ENCODE assay signal across 8 cellular contexts in the genomic region with DNA sequence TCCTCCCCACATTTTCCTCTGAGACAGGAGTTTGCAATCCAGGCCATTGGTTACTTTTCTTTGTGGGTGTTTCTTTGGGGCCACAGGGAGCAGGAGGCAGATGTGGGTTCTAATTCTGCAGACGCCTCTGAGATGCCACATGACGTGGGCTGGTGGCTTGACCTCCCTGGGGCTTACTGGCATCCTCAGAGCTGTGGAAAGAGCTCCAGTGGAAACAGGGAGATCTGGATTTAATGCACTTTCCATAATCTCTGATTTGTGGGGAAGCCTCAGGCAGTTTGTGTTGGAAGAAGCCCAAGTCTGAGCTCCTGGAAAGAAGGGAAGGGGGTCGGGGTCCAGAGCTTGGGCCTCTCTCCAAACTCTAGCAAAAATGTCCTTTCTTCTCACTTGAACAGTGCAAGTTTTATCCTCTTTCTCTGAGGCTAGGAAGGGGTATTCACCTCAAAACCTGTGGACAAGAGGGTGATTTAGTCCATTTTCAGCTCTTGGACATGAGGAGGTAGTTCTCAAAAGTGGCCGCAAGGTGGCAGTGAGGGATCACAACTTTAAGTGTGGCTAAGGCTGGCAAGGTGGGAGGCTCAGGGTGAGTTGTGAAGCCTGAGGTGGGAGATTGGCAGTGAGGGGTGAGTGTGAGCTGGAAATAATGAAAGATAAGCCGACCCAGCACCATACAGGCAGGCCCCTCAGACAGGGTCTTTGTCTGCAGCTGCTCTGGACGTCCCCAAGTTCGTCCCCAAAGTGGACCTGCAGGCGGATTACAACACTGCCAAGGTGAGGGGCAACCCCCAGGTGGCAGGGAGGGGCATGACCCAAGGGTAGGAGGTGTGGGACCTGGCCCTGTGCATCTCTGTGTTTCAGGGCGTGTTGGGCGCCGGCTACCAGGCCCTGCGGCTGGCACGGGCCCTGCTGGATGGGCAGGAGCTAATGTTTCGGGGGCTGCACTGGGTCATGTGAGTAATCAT. TPM values are rescaled to one million over a fixed set of nuclear protein-coding genes. Genes with fewer than 3 reads are reported as not detected.
DNase-seq lines count a peak whose midpoint lies in the region; ATAC-seq and TF ChIP-seq lines count a peak whose summit lies in the region.

No MANE protein-coding gene starts in this region.

- peak overlapping the region; percentile 27 for H3K27ac Mint-ChIP-seq in activated T-cell treated with anti-CD3 and anti-CD28 coated beads, Interleukin-2, amount 50 U/mL, for 72 hours

- H3K36me3 ChIP-seq in neuronal stem cell (replicated peaks in 1 of 2; ENCODE audit: control insufficient read depth in 2 of 2, insufficient read depth in 2 of 2, low read length in 2 of 2) (no peaks in the 10 kb centered on the region), upper lobe of left lung (peaks cover 0 to 39% (median 13%) of the 10 kb centered on the region in 4 donors)

- no CpG with 5 or more reads among the region's 14 CpGs for WGBS in neuronal stem cell (ENCODE audit: extremely low coverage in 2 of 2, insufficient read length in 2 of 2, insufficient replicate concordance in 1 of 2), 2 donors
- WGBS in upper lobe of left lung, 2 donors: 71 to 78% methylated on average over 8 to 14 of the region's 14 CpGs

- TF ChIP-seq CTCF in fibroblast of mammary gland (conservative IDR thresholded peaks at IDR 0.05; ENCODE audit: control insufficient read depth, insufficient read depth, low read depth, low read length) (peak; percentile 85), upper lobe of left lung (IDR thresholded peaks at IDR 0.05) (peak; percentile 68 to 81 (median 77))

- H3K9me3 ChIP-seq in neuronal stem cell (replicated peaks in 1 of 2; ENCODE audit: control insufficient read depth in 2 of 2, insufficient read depth in 1 of 2, low read depth in 1 of 2, low read length in 2 of 2) (no peaks in the 10 kb centered on the region), upper lobe of left lung (no peaks in the 10 kb centered on the region)

- TF ChIP-seq EP300 in upper lobe of left lung (IDR thresholded peaks at IDR 0.05): no peak

- no peaks in the 10 kb centered on the region for H3K79me1 ChIP-seq in neuronal stem cell (ENCODE audit: low read depth, low read length)

- no peak overlapping the region for H3K9ac ChIP-seq in neuronal stem cell (ENCODE audit: low read depth, low read length, poor library complexity)

- ATAC-seq in activated T-cell treated with anti-CD3 and anti-CD28 coated beads, Interleukin-2, amount 50 U/mL, for 72 hours (replicated peaks in 1 of 2): peak; percentile 54 to 63
- ATAC-seq in upper lobe of left lung (ENCODE audit: low FRiP score in 2 of 2): peak in 1 of 2 donors; percentile 76
- no peak for ATAC-seq in GM18520 (IDR thresholded peaks at IDR 0.05; ENCODE audit: unreplicated experiment)

- no peak overlapping the region for H3K14ac ChIP-seq in neuronal stem cell (ENCODE audit: low read length)

- no peak overlapping the region for H4K8ac ChIP-seq in neuronal stem cell (ENCODE audit: low read depth, low read length)

- H3K23ac ChIP-seq in neuronal stem cell (ENCODE audit: low read depth, low read length, poor library complexity): peak overlapping the region; percentile 34

- H3K18ac ChIP-seq in neuronal stem cell (ENCODE audit: low read length): peak overlapping the region; percentile 70

- no peak overlapping the region for H3K4me3 Mint-ChIP-seq in activated T-cell treated with anti-CD3 and anti-CD28 coated beads, Interleukin-2, amount 50 U/mL, for 72 hours

- H3K9me3 Mint-ChIP-seq in activated T-cell treated with anti-CD3 and anti-CD28 coated beads, Interleukin-2, amount 50 U/mL, for 72 hours: no peaks in the 10 kb centered on the region

- H3K4me2 ChIP-seq in neuronal stem cell (ENCODE audit: insufficient read depth, low read length, poor library complexity, severe bottlenecking): no peak overlapping the region

- H3K4me1 ChIP-seq in neuronal stem cell (ENCODE audit: control insufficient read depth in 2 of 2, insufficient read depth in 1 of 2, low read depth in 1 of 2, low read length in 2 of 2): no peaks in the 10 kb centered on the region
- no peaks in the 10 kb centered on the region for H3K4me1 ChIP-seq in upper lobe of left lung

- H3K27me3 Mint-ChIP-seq in activated T-cell treated with anti-CD3 and anti-CD28 coated beads, Interleukin-2, amount 50 U/mL, for 72 hours (ENCODE audit: low read depth): no peaks in the 10 kb centered on the region

- H3K4me3 ChIP-seq in fibroblast of mammary gland (ENCODE audit: control insufficient read depth, low read depth, low read length) (no peak overlapping the region), neuronal stem cell (ENCODE audit: low read length in 2 of 2) (no peak overlapping the region), upper lobe of left lung (no peak overlapping the region)

- no peak overlapping the region for H2BK12ac ChIP-seq in neuronal stem cell (ENCODE audit: low read length)

- H2BK15ac ChIP-seq in neuronal stem cell (ENCODE audit: low read length): no peak overlapping the region

- H3K4me1 Mint-ChIP-seq in activated T-cell treated with anti-CD3 and anti-CD28 coated beads, Interleukin-2, amount 50 U/mL, for 72 hours (ENCODE audit: low read depth): peaks cover 36% of the 10 kb centered on the region

- H3K27me3 ChIP-seq in neuronal stem cell (ENCODE audit: control insufficient read depth in 3 of 3, insufficient read depth in 3 of 3, low read depth in 1 of 3, low read length in 3 of 3): no peaks in the 10 kb centered on the region
- no peaks in the 10 kb centered on the region for H3K27me3 ChIP-seq in upper lobe of left lung

- TF ChIP-seq POLR2A in upper lobe of left lung (IDR thresholded peaks at IDR 0.05): no peak

- H3K4ac ChIP-seq in neuronal stem cell (ENCODE audit: low read length): no peak overlapping the region

- no peak overlapping the region for H2AFZ ChIP-seq in neuronal stem cell (ENCODE audit: low read length)

- H4K91ac ChIP-seq in neuronal stem cell (ENCODE audit: low read depth, low read length, poor library complexity): no peak overlapping the region

- H3K27ac ChIP-seq in neuronal stem cell (replicated peaks; ENCODE audit: low read length): no peak overlapping the region
- no peak overlapping the region for H3K27ac ChIP-seq in upper lobe of left lung

- peaks cover 9 to 21% of the 10 kb centered on the region in 2 donors for H3K36me3 Mint-ChIP-seq in activated T-cell treated with anti-CD3 and anti-CD28 coated beads, Interleukin-2, amount 50 U/mL, for 72 hours (ENCODE audit: insufficient read depth in 2 of 2)

- DNase-seq in DMS79 treated with DMSO at 0.1 percent for 48 hours (lab: John Stamatoyannopoulos, UW) (peak; percentile 71), LHCN-M2 (ENCODE audit: low read depth) (peak; percentile 67), RPMI7951 (ENCODE audit: low read depth) (peak; percentile 72), fibroblast of mammary gland (ENCODE audit: low read depth) (peak; percentile 81), neuronal stem cell (ENCODE audit: low spot score) (peak; percentile 76), upper lobe of left lung (peak in 1 of 2 donors; percentile 65)
- peak; percentile 70 for DNase-seq in activated T-cell treated with anti-CD3 and anti-CD28 coated beads, Interleukin-2, amount 50 U/mL, for 72 hours

- H2AK5ac ChIP-seq in neuronal stem cell (ENCODE audit: low read depth, low read length): peak overlapping the region; percentile 53

- no peak overlapping the region for H2BK120ac ChIP-seq in neuronal stem cell (ENCODE audit: low read depth, low read length)

- no peak overlapping the region for H2BK5ac ChIP-seq in neuronal stem cell (ENCODE audit: low read length)

RNA-seq across cellular contexts. Expression of a gene that starts 9.2 kb away (rescaled TPM):
- total RNA-seq in LHCN-M2 (2014; rRNA removed) (9.2 and 10.7 TPM in 2 replicates), upper lobe of left lung (10 to 100 TPM in 2 of 6 donors, 1 to 10 TPM in 4; 7.4 to 25.1 (median 9.2) TPM)
- 11.1 TPM for polyA plus RNA-seq in LHCN-M2 (2012)
- total RNA-seq in RPMI7951 (2014; rRNA removed; shearing (Covaris generic)): 8.9 and 9.0 TPM in 2 replicates
- 10 to 100 TPM; 21.0 to 21.1 TPM for total RNA-seq in activated T-cell treated with anti-CD3 and anti-CD28 coated beads, Interleukin-2, amount 50 U/mL, for 72 hours
- 0.49 TPM for polyA plus RNA-seq in neuronal stem cell (2013, experiment 1 of 2)
- polyA plus RNA-seq in neuronal stem cell (2013, experiment 2 of 2): 0.47 TPM

RNA-seq across cellular contexts. Expression of a gene that starts 27.9 kb away (rescaled TPM):
- total RNA-seq in LHCN-M2 (2014; rRNA removed) (0.19 and 0.63 TPM in 2 replicates), upper lobe of left lung (10 to 100 TPM; 47.2 to 61.1 (median 54.9) TPM)
- polyA plus RNA-seq in LHCN-M2 (2012): 0.75 TPM
- total RNA-seq in RPMI7951 (2014; rRNA removed; shearing (Covaris generic)): 0.24 and 0.59 TPM in 2 replicates
- total RNA-seq in activated T-cell treated with anti-CD3 and anti-CD28 coated beads, Interleukin-2, amount 50 U/mL, for 72 hours: 100 to 1,000 TPM; 227 to 240 TPM
- polyA plus RNA-seq in neuronal stem cell (2013, experiment 1 of 2): 0.50 TPM
- polyA plus RNA-seq in neuronal stem cell (2013, experiment 2 of 2): 0.51 TPM

Comparison
In these comparisons a context has a peak if more than half of its experiments do, and no peak if none do; other contexts are left out.
1. RNA of a gene that starts 27.9 kb away (total RNA-seq): 227 to 240 TPM in activated T-cell treated with anti-CD3 and anti-CD28 coated beads, Interleukin-2, amount 50 U/mL, for 72 hours and 47.2 to 61.1 TPM in upper lobe of left lung; 0.19 to 0.63 TPM in LHCN-M2 and 0.24 to 0.59 TPM in RPMI7951; every median in the first group is over 10 times any median in the second.